In the genomic region with DNA sequence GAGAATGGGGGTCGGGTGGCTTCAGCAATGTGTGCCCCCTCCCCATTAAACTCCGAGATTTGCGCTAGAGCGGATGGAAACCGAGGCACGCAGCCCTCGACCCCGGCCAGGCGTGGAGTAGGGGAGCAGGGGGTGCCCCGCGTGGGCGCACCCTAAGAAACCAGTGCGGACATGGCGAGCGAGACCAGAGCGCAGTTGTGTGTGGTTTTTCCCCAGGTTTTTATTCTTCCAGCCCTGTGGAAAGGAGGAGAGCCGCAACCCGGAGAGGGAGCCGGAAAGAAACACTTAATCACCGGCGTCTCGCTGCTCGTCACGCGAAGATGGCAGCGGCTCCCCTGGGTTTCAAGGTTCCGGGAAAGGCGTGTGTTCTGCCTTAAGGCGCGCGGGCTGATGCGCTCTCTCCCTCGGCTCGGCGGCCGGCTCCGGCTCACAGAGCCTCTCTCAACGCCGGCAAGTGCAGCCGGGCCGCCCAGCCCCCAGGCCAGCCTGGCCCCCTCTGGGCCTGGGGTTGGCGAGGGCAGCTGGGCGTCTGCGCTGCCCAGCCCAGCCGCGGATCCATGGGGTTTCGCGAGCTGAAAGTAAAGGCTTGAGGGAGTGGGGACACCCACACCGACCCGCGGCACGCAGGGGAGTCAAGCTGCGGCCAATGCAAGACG, we compare ENCODE assay signal across 8 cellular contexts.
DNase-seq lines count a peak whose midpoint lies in the region; ATAC-seq and TF ChIP-seq lines count a peak whose summit lies in the region.

No MANE protein-coding gene starts in this region.

- peak overlapping the region; percentile 55 for H3K9ac ChIP-seq in smooth muscle cell (ENCODE audit: low read depth)

- H3K4me1 ChIP-seq in smooth muscle cell (ENCODE audit: low read depth), result peaks cover 33% of the 10 kb centered on the region

- WGBS in smooth muscle cell (ENCODE audit: low lambda C conversion rate), result 5% methylated on average over 54 of the region's 54 CpGs

- H3F3A ChIP-seq in smooth muscle cell (ENCODE audit: low read depth), result peaks cover 13% of the 10 kb centered on the region

- no peaks in the 10 kb centered on the region for H3K9me3 ChIP-seq in smooth muscle cell (replicated peaks; ENCODE audit: low read depth)

- H3K79me2 ChIP-seq in smooth muscle cell (ENCODE audit: low read depth), result no peaks in the 10 kb centered on the region

- ATAC-seq in GM21737 (IDR thresholded peaks at IDR 0.05; ENCODE audit: unreplicated experiment), result no peak
- no peak for ATAC-seq in HG02610 (IDR thresholded peaks at IDR 0.05; ENCODE audit: unreplicated experiment)

- H4K20me1 ChIP-seq in smooth muscle cell (ENCODE audit: low read depth), result no peaks in the 10 kb centered on the region

- peak; percentile 1 for DNase-seq in LoVo (ENCODE audit: low spot score)
- no peak for DNase-seq in smooth muscle cell (lab: John Stamatoyannopoulos, UW; ENCODE audit: unreplicated experiment)
- DNase-seq in SK-N-DZ (ENCODE audit: low spot score), result no peak

- TF ChIP-seq CTCF in C4-2B (conservative IDR thresholded peaks at IDR 0.05) (no peak), smooth muscle cell (IDR thresholded peaks at IDR 0.05; ENCODE audit: borderline replicate concordance, insufficient read depth, poor library complexity, severe bottlenecking) (no peak)

- no peak overlapping the region for H2AFZ ChIP-seq in smooth muscle cell (ENCODE audit: low read depth)

- no peaks in the 10 kb centered on the region for H3K36me3 ChIP-seq in smooth muscle cell (ENCODE audit: low read depth)

- H3K27me3 ChIP-seq in smooth muscle cell (ENCODE audit: low read depth), result no peaks in the 10 kb centered on the region

- H3K4me3 ChIP-seq in iPS-11a (ENCODE audit: low read depth, low read length) (peak overlapping the region; percentile 47), smooth muscle cell (peak overlapping the region; percentile 46)

- H3K4me2 ChIP-seq in smooth muscle cell, result peak overlapping the region; percentile 85

- peak overlapping the region; percentile 70 for H3K27ac ChIP-seq in C4-2B
- H3K27ac ChIP-seq in angular gyrus (ENCODE audit: low read depth, low read length), result peak overlapping the region; percentile 55
- H3K27ac ChIP-seq in smooth muscle cell (ENCODE audit: low read depth), result peak overlapping the region; percentile 78
